Comparison of ENCODE assay signal across 27 cellular contexts in the genomic region with DNA sequence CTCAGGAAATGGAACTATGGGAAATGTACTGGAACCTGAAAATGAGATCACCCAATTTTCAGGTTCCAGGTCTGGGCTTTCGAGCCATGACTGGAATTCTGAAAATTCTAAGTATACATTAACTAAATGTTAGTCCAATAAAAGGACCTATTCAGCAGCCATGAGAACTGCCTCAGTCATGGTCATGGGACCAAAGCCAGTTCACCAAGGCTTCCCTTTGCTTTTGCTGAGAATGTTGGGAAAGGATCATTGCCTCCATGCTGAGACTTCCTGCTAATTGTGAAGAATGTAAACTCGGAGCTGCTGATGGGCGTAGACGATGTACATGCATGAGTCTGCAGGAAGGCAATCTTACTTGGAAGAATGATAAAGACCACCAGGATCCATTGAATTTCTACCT.
"Had no signal": no experiment of that assay in that cellular context is flagged by ENCODE, and none has a peak within 500 bp of the region (broad histone marks: within the 10 kb centered on the region; RNA-seq: fewer than 3 reads in every experiment).

No MANE protein-coding gene starts in this region.

- H3K27me3 ChIP-seq: brain microvascular endothelial cell, esophagus muscularis mucosa, foreskin keratinocyte, gastroesophageal sphincter had no signal

- H3K36me3 ChIP-seq: brain microvascular endothelial cell, esophagus muscularis mucosa, gastroesophageal sphincter, WERI-Rb-1 had no signal

- DNase-seq: activated B cell treated with CpG ODN at 0.5 μM for 24 hours; activated CD4-positive, alpha-beta T cell treated with anti-CD3 and anti-CD28 coated beads for 48 hours; activated CD4-positive, alpha-beta T cell treated with anti-CD3 and anti-CD28 coated beads, Interleukin-2, amount 50 U/mL, for 1 hour; activated CD4-positive, alpha-beta T cell treated with anti-CD3 and anti-CD28 coated beads, Interleukin-2, amount 50 U/mL, for 48 hours; activated CD8-positive, alpha-beta memory T cell treated with anti-CD3 and anti-CD28 coated beads for 24 hours; activated CD8-positive, alpha-beta T cell treated with anti-CD3 and anti-CD28 coated beads for 36 hours; activated effector memory CD4-positive, alpha-beta T cell treated with Interleukin-2 at 50 U/mL for 16 hours; activated gamma-delta T cell treated with Interleukin-2 at 50 U/mL for 16 hours; activated naive CD4-positive, alpha-beta T cell treated with anti-CD3 and anti-CD28 coated beads, Interleukin-2, amount 50 U/mL, for 16 hours; activated naive CD4-positive, alpha-beta T cell treated with Interleukin-2 at 50 U/mL for 16 hours; activated T-cell treated with anti-CD3 and anti-CD28 coated beads, Interleukin-2, amount 50 U/mL, for 4 hours; amniotic stem cell; anterior cingulate cortex; brain microvascular endothelial cell; dorsolateral prefrontal cortex; effector CD4-positive, alpha-beta T cell; effector memory CD8-positive, alpha-beta T cell; foreskin keratinocyte; T-helper 1 cell; T-helper 17 cell; T1000; WERI-Rb-1 had no signal

- H3K4me1 ChIP-seq: esophagus muscularis mucosa, foreskin keratinocyte, gastroesophageal sphincter had no signal

- H3K4me3 ChIP-seq: coronary artery, dorsolateral prefrontal cortex, esophagus muscularis mucosa, gastroesophageal sphincter had no signal

- H3K27ac ChIP-seq: brain microvascular endothelial cell, coronary artery, dorsolateral prefrontal cortex, esophagus muscularis mucosa, foreskin keratinocyte, gastroesophageal sphincter, WERI-Rb-1 had no signal

- ATAC-seq: activated CD4-positive, CD25-positive, alpha-beta regulatory T cell treated with anti-CD3 and anti-CD28 coated beads, Interleukin-2, amount 50 U/mL, for 24 hours; activated CD8-positive, alpha-beta T cell treated with anti-CD3 and anti-CD28 coated beads for 36 hours; activated T-cell treated with anti-CD3 and anti-CD28 coated beads, Interleukin-2, amount 50 U/mL, for 4 hours; activated T-helper 17 cell treated with anti-CD3 and anti-CD28 coated beads, Interleukin-2, amount 50 U/mL, for 72 hours; effector memory CD8-positive, alpha-beta T cell; foreskin keratinocyte; gastroesophageal sphincter; T-helper 17 cell had no signal
